In genomic region chr11:57699813-57700212, GRCh38 we compare ENCODE assay signal across 19 cellular contexts.
"Had no signal": no experiment of that assay in that cellular context is flagged by ENCODE, and none has a peak within 500 bp of the region (broad histone marks: within the 10 kb centered on the region; RNA-seq: fewer than 3 reads in every experiment).

No MANE protein-coding gene starts in this region.

- H3K4me3 Mint-ChIP-seq: nephron; stimulated activated naive CD8-positive, alpha-beta T cell treated with anti-CD3 and anti-CD28 coated beads, Interleukin-15, Interleukin-2, amounts not matched to agents 100 ng/mL and 50 ng/mL, for 24 hours had no signal

- H3K4me3 ChIP-seq: lung, pancreas, tibial nerve, upper lobe of right lung, vagina had no signal

- H3K27ac Mint-ChIP-seq: nephron; progenitor cell of endocrine pancreas; stimulated activated naive CD8-positive, alpha-beta T cell treated with anti-CD3 and anti-CD28 coated beads, Interleukin-15, Interleukin-2, amounts not matched to agents 100 ng/mL and 50 ng/mL, for 24 hours had no signal

- ATAC-seq: foreskin keratinocyte, pancreas had no signal

- H3K9me3 ChIP-seq: pancreas, tibial nerve, upper lobe of right lung, vagina had no signal

- H3K27me3 ChIP-seq: foreskin keratinocyte, pancreas, tibial nerve, upper lobe of right lung, vagina had no signal

- H3K27me3 Mint-ChIP-seq: naive B cell; progenitor cell of endocrine pancreas; stimulated activated naive CD8-positive, alpha-beta T cell treated with anti-CD3 and anti-CD28 coated beads, Interleukin-15, Interleukin-2, amounts not matched to agents 100 ng/mL and 50 ng/mL, for 24 hours had no signal

- H3K4me1 Mint-ChIP-seq: naive B cell, nephron had no signal

- H3K4me1 ChIP-seq: foreskin keratinocyte, pancreas, upper lobe of right lung, vagina had no signal

- DNase-seq: dermis blood vessel endothelial cell; erythroblast; foreskin keratinocyte; left colon; left ventricle myocardium superior; mesenchymal stem cell; naive B cell; occipital lobe; pancreas; right cardiac atrium; small intestine; stimulated activated CD4-positive, alpha-beta T cell treated with anti-CD3 and anti-CD28 coated beads, Interleukin-12 subunit alpha, Interleukin-12 subunit beta, amount 100 ng/mL, for 4 hours; upper lobe of right lung had no signal

- H3K9me3 Mint-ChIP-seq: naive B cell; nephron; stimulated activated naive CD8-positive, alpha-beta T cell treated with anti-CD3 and anti-CD28 coated beads, Interleukin-15, Interleukin-2, amounts not matched to agents 100 ng/mL and 50 ng/mL, for 24 hours had no signal

- H3K27ac ChIP-seq: foreskin keratinocyte, pancreas, tibial nerve, upper lobe of right lung, vagina had no signal
